In genomic region chr2:174729797-174730529, GRCh38 we compare ENCODE assay signal across 8 cellular contexts. TPM values are rescaled to one million over a fixed set of nuclear protein-coding genes. Genes with fewer than 3 reads are reported as not detected.
DNase-seq lines count a peak whose midpoint lies in the region; ATAC-seq, FAIRE-seq and TF ChIP-seq lines count a peak whose summit lies in the region.

No MANE protein-coding gene starts in this region.

- no peak for TF ChIP-seq POLR2A in body of pancreas (IDR thresholded peaks at IDR 0.05)

- H3K27ac ChIP-seq in body of pancreas: no peak overlapping the region
- no peak overlapping the region for H3K27ac ChIP-seq in kidney (ENCODE audit: low read depth in 2 of 2, low read length in 2 of 2)

- WGBS in body of pancreas, 2 donors: 0 to 6% methylated on average over 3 to 56 of the region's 56 CpGs

- DNase-seq in AG09309 (ENCODE audit: low read depth) (no peak), NCI-H510A treated with DMSO at 0.1 percent for 48 hours (lab: John Stamatoyannopoulos, UW) (peak; percentile 77), body of pancreas (no peak), kidney (no peak)
- peak; percentile 37 to 42 for DNase-seq in stimulated activated CD4-positive, alpha-beta T cell treated with anti-CD3 and anti-CD28 coated beads, Interleukin-2, amount 100 ng/mL, for 48 hours

- FAIRE-seq in kidney (lab: Jason Lieb, UNC): no peak

- H3K4me3 ChIP-seq in AG09309 (ENCODE audit: control insufficient read depth, low read depth, low read length): peak overlapping the region; percentile 50
- no peak overlapping the region for H3K4me3 ChIP-seq in body of pancreas
- peak overlapping the region; percentile 54 to 64 for H3K4me3 ChIP-seq in kidney (ENCODE audit: low read length in 2 of 2)

- peaks cover 16% of the 10 kb centered on the region for H3K4me1 ChIP-seq in body of pancreas
- H3K4me1 ChIP-seq in kidney (ENCODE audit: control insufficient read depth in 1 of 2, insufficient read depth in 1 of 2, low read depth in 1 of 2, low read length in 2 of 2): peaks cover 0 to 7% of the 10 kb centered on the region in 2 donors

- H3K27me3 ChIP-seq in body of pancreas: peaks cover 0 to 18% of the 10 kb centered on the region in 2 donors

- ATAC-seq in body of pancreas: peak; percentile 47
- ATAC-seq in HG02798 (IDR thresholded peaks at IDR 0.05; ENCODE audit: poor library complexity, unreplicated experiment): no peak
- no peak for ATAC-seq in GM21367 (IDR thresholded peaks at IDR 0.05; ENCODE audit: unreplicated experiment)
- no peak for ATAC-seq in GM21737 (IDR thresholded peaks at IDR 0.05; ENCODE audit: unreplicated experiment)

- TF ChIP-seq CTCF in AG09309 (IDR thresholded peaks at IDR 0.05; ENCODE audit: control insufficient read depth, insufficient read depth, low read depth, low read length, missing control alignments) (no peak), body of pancreas (IDR thresholded peaks at IDR 0.05) (no peak), kidney (IDR thresholded peaks at IDR 0.05; ENCODE audit: borderline replicate concordance, extremely low read depth, insufficient read depth) (no peak)

- H3K36me3 ChIP-seq in body of pancreas (replicated peaks in 1 of 2; ENCODE audit: insufficient read depth in 1 of 2, low read depth in 2 of 2) (no peaks in the 10 kb centered on the region), kidney (ENCODE audit: control insufficient read depth in 1 of 2, insufficient read depth in 2 of 2, low read length in 2 of 2) (no peaks in the 10 kb centered on the region)

- H3K9me3 ChIP-seq in body of pancreas (no peaks in the 10 kb centered on the region), kidney (ENCODE audit: control insufficient read depth in 1 of 2, low read length in 2 of 2) (no peaks in the 10 kb centered on the region)

- intact Hi-C loops in body of pancreas (cut with DNase I): no loop called here
- intact Hi-C loops in kidney (cut with DNase I): no loop called here

- no peak overlapping the region for H3K9ac ChIP-seq in kidney (ENCODE audit: low read length in 2 of 2)

RNA-seq across cellular contexts. Expression of gene CHRNA1, which starts 34.3 kb away (rescaled TPM):
- total RNA-seq in body of pancreas: not detected
- not detected for total RNA-seq in kidney
- not detected for polyA plus RNA-seq in kidney (ENCODE audit: insufficient read depth, low read depth, low replicate concordance)

Comparison
In these comparisons a context has a peak if more than half of its experiments do, and no peak if none do; other contexts are left out.
1. DNase-seq: peak in NCI-H510A treated with DMSO at 0.1 percent for 48 hours (single experiment) and stimulated activated CD4-positive, alpha-beta T cell treated with anti-CD3 and anti-CD28 coated beads, Interleukin-2, amount 100 ng/mL, for 48 hours (2 of 2); none in AG09309 (single experiment), body of pancreas (0 of 4) and kidney (single experiment).
2. H3K4me3 ChIP-seq: peak in AG09309 (single experiment) and kidney (2 of 2); none in body of pancreas (0 of 2).